In the genomic region with DNA sequence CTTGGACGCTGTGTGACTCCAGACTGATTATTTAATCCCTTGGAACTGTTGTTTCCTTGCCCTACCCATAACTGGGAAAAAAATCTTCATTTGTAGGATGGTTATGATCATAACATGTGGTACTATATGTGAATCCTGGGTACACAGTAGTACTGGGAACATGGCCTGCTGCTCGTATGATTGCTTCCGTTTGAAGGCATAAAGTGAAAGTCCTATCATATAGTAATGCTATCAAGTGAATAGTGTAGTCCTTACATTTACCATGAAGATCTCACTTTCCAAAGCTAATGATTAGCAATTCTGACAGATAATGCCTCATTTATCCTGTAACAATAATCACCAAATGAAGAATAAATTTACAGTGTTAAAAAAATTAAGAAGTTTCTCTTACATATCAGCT, we compare ENCODE assay signal across 1 cellular context.
TF ChIP-seq lines count a peak whose summit lies in the region.

No MANE protein-coding gene starts in this region.

TF ChIP-seq in endothelial cell of umbilical vein, 7 proteins besides CTCF, POLR2A, EP300 and RAD21:
- no peak for TF ChIP-seq GATA2 (IDR thresholded peaks at IDR 0.05; ENCODE audit: insufficient read depth, insufficient read length, low read depth, low read length)
- TF ChIP-seq EZH2 (IDR thresholded peaks at IDR 0.05; ENCODE audit: borderline replicate concordance, low read depth, low read length, severe bottlenecking) = no peak
- TF ChIP-seq MYC (IDR thresholded peaks at IDR 0.05; ENCODE audit: low read depth, low read length) = no peak
- no peak for TF ChIP-seq JUN (IDR thresholded peaks at IDR 0.05; ENCODE audit: borderline replicate concordance, insufficient read depth, insufficient read length, low read depth)
- no peak for TF ChIP-seq FOS (IDR thresholded peaks at IDR 0.05; ENCODE audit: borderline replicate concordance, insufficient read depth, low read length)
- TF ChIP-seq POLR2AphosphoS5 (IDR thresholded peaks at IDR 0.05; ENCODE audit: insufficient read depth, low read depth, low read length) = no peak
- TF ChIP-seq MAX (IDR thresholded peaks at IDR 0.05; ENCODE audit: insufficient read depth, insufficient read length) = no peak
